Comparison of ENCODE assay signal across 1 cellular context in genomic region chr19:38849746-38850230, GRCh38.
TF ChIP-seq lines count a peak whose summit lies in the region.

HNRNPL (minus strand) TSS chr19:38849986; CDS start chr19:38849966, 20 bp downstream.

TF ChIP-seq in IMR-90, 13 proteins besides CTCF, POLR2A, EP300 and RAD21:
- no peak for TF ChIP-seq RCOR1 (IDR thresholded peaks at IDR 0.05; ENCODE audit: insufficient replicate concordance, low read length)
- TF ChIP-seq FOS (IDR thresholded peaks at IDR 0.05; ENCODE audit: low read depth, low read length): peak; percentile 90
- TF ChIP-seq CHD1 (IDR thresholded peaks at IDR 0.05; ENCODE audit: low read depth, low read length): peak; percentile 41; the same call in 1 of the 2 replicates
- TF ChIP-seq BHLHE40 (IDR thresholded peaks at IDR 0.05; ENCODE audit: low read depth, low read length): no peak
- no peak for TF ChIP-seq SMC3 (IDR thresholded peaks at IDR 0.05; ENCODE audit: low read depth, low read length)
- peak; percentile 69; the same call in 1 of the 2 replicates for TF ChIP-seq MAZ (IDR thresholded peaks at IDR 0.05; ENCODE audit: borderline replicate concordance, low read depth, low read length)
- no peak for TF ChIP-seq USF2 (IDR thresholded peaks at IDR 0.05; ENCODE audit: low read depth, low read length)
- no peak for TF ChIP-seq RFX5 (IDR thresholded peaks at IDR 0.05; ENCODE audit: low read depth, low read length)
TF ChIP-seq in IMR-90: peak in this region for 3.
